12 cellular contexts compared by ENCODE assay signal in genomic region chr4:1219553-1219950, GRCh38. TPM values are rescaled to one million over a fixed set of nuclear protein-coding genes. Genes with fewer than 3 reads are reported as not detected.
DNase-seq lines count a peak whose midpoint lies in the region; ATAC-seq, FAIRE-seq and TF ChIP-seq lines count a peak whose summit lies in the region.
"Had no signal": no experiment of that assay in that cellular context is flagged by ENCODE, and none has a peak within 500 bp of the region (broad histone marks: within the 10 kb centered on the region; RNA-seq: fewer than 3 reads in every experiment).

No MANE protein-coding gene starts in this region.

- no peaks in the 10 kb centered on the region for H3K4me1 ChIP-seq in trophoblast cell (ENCODE audit: control insufficient read depth in 1 of 2, insufficient read depth in 2 of 2, low read length in 2 of 2)

- POLR2A ChIA-PET in activated naive CD8-positive, alpha-beta T cell treated with anti-CD3 and anti-CD28 coated beads, Interleukin-2, amount 10 ng/mL, durations not matched to agents 7 days and 5 days (lab: Charles Lee) = interaction anchor here (1.5 kb wide), 1 partner anchor 31 kb away, joined by 3 read pairs; no protein-coding TSS in a partner anchor

- no peak overlapping the region for H3K9ac ChIP-seq in trophoblast cell (ENCODE audit: low read length)

- no peak overlapping the region for H3K4me3 Mint-ChIP-seq in activated naive CD8-positive, alpha-beta T cell treated with anti-CD3 and anti-CD28 coated beads, Interleukin-2, amount 10 ng/mL, durations not matched to agents 7 days and 5 days
- H3K4me3 Mint-ChIP-seq in nephron progenitor cell = no peak overlapping the region

- peaks cover 2% of the 10 kb centered on the region for H3K9me3 ChIP-seq in trophoblast cell (ENCODE audit: insufficient read depth, low read depth, low read length)
- H3K9me3 ChIP-seq: sigmoid colon had no signal

- no peak overlapping the region for H2BK120ac ChIP-seq in trophoblast cell (ENCODE audit: insufficient read depth, low read length, poor library complexity)

- DNase-seq in GM12892 (ENCODE audit: insufficient read length) = no peak
- peak; percentile 53 for DNase-seq in MV-4-11 (lab: John Stamatoyannopoulos, UW)
- no peak for DNase-seq in activated naive CD8-positive, alpha-beta T cell treated with anti-CD3 and anti-CD28 coated beads, Interleukin-2, amount 10 ng/mL, durations not matched to agents 7 days and 5 days
- DNase-seq in nephron progenitor cell = no peak
- DNase-seq in trophoblast cell = no peak
- DNase-seq: cortex of kidney, NCI-H146, sigmoid colon had no signal

- no peaks in the 10 kb centered on the region for H3K79me1 ChIP-seq in trophoblast cell (ENCODE audit: low read length)

- no peaks in the 10 kb centered on the region for H3K27me3 Mint-ChIP-seq in activated naive CD8-positive, alpha-beta T cell treated with anti-CD3 and anti-CD28 coated beads, Interleukin-2, amount 10 ng/mL, durations not matched to agents 7 days and 5 days
- H3K27me3 Mint-ChIP-seq in nephron progenitor cell (ENCODE audit: low read depth, poor library complexity) = peaks cover 4% of the 10 kb centered on the region

- H3K27ac Mint-ChIP-seq in activated naive CD8-positive, alpha-beta T cell treated with anti-CD3 and anti-CD28 coated beads, Interleukin-2, amount 10 ng/mL, durations not matched to agents 7 days and 5 days = peak overlapping the region; percentile 34
- peak overlapping the region; percentile 69 for H3K27ac Mint-ChIP-seq in nephron progenitor cell

- H3K9me3 Mint-ChIP-seq in activated naive CD8-positive, alpha-beta T cell treated with anti-CD3 and anti-CD28 coated beads, Interleukin-2, amount 10 ng/mL, durations not matched to agents 7 days and 5 days = no peaks in the 10 kb centered on the region
- no peaks in the 10 kb centered on the region for H3K9me3 Mint-ChIP-seq in nephron progenitor cell

- FAIRE-seq in GM12892 (lab: Jason Lieb, UNC) = peak; percentile 90
- FAIRE-seq: G401.6 had no signal

- no peak overlapping the region for H3K27ac ChIP-seq in trophoblast cell (ENCODE audit: low read depth, low read length)

- no peak overlapping the region for H3K14ac ChIP-seq in trophoblast cell (ENCODE audit: low read length)

- no peak for TF ChIP-seq POLR2A in GM12892 (IDR thresholded peaks at IDR 0.05; ENCODE audit: low read depth, low read length)

- no peak overlapping the region for H4K8ac ChIP-seq in trophoblast cell (ENCODE audit: low read depth, low read length)

- H3K4me1 Mint-ChIP-seq in activated naive CD8-positive, alpha-beta T cell treated with anti-CD3 and anti-CD28 coated beads, Interleukin-2, amount 10 ng/mL, durations not matched to agents 7 days and 5 days = peaks cover 26% of the 10 kb centered on the region
- H3K4me1 Mint-ChIP-seq in nephron progenitor cell = peaks cover 15% of the 10 kb centered on the region

- no peaks in the 10 kb centered on the region for H3K79me2 ChIP-seq in trophoblast cell (ENCODE audit: control insufficient read depth, insufficient read depth, low read length, poor library complexity)

- no peak overlapping the region for H2BK5ac ChIP-seq in trophoblast cell (ENCODE audit: low read depth, low read length, poor library complexity)

- no peak overlapping the region for H2AK5ac ChIP-seq in trophoblast cell (ENCODE audit: low read length)

- no peak overlapping the region for H3K23ac ChIP-seq in trophoblast cell (ENCODE audit: low read length)

- H3K36me3 ChIP-seq in trophoblast cell (ENCODE audit: control insufficient read depth in 1 of 2, insufficient read depth in 2 of 2, low read length in 2 of 2) = peaks cover 67 to 75% of the 10 kb centered on the region in 2 experiments

- H3K4me2 ChIP-seq in trophoblast cell (ENCODE audit: low read length) = no peak overlapping the region

- no peak overlapping the region for H4K91ac ChIP-seq in trophoblast cell (ENCODE audit: low read depth, low read length)

- TF ChIP-seq CTCF in nephron progenitor cell (IDR thresholded peaks at IDR 0.05) = no peak

- H2AFZ ChIP-seq in trophoblast cell (ENCODE audit: insufficient read depth, low read length, poor library complexity) = no peak overlapping the region

- ATAC-seq in activated naive CD8-positive, alpha-beta T cell treated with anti-CD3 and anti-CD28 coated beads, Interleukin-2, amount 10 ng/mL, durations not matched to agents 7 days and 5 days (ENCODE audit: low read depth) = no peak
- no peak for ATAC-seq in GM18873 (IDR thresholded peaks at IDR 0.05; ENCODE audit: low FRiP score, unreplicated experiment)
- ATAC-seq in HG02610 (IDR thresholded peaks at IDR 0.05; ENCODE audit: unreplicated experiment) = no peak

- no CpG with 5 or more reads among the region's 7 CpGs for WGBS in trophoblast cell (ENCODE audit: extremely low coverage, insufficient coverage, insufficient read length)

- H2BK12ac ChIP-seq in trophoblast cell (ENCODE audit: low read length) = no peak overlapping the region

- no peak overlapping the region for H3K4ac ChIP-seq in trophoblast cell (ENCODE audit: low read depth, low read length)

- no peak overlapping the region for H4K12ac ChIP-seq in trophoblast cell (ENCODE audit: low read depth, low read length)

- H3K27me3 ChIP-seq in trophoblast cell (ENCODE audit: insufficient read depth, low read length) = no peaks in the 10 kb centered on the region
- H3K27me3 ChIP-seq: sigmoid colon had no signal

- H3K18ac ChIP-seq in trophoblast cell (ENCODE audit: low read length) = no peak overlapping the region

- H3K36me3 Mint-ChIP-seq in activated naive CD8-positive, alpha-beta T cell treated with anti-CD3 and anti-CD28 coated beads, Interleukin-2, amount 10 ng/mL, durations not matched to agents 7 days and 5 days = peaks cover 50% of the 10 kb centered on the region
- H3K36me3 Mint-ChIP-seq in nephron progenitor cell (ENCODE audit: low read depth) = peaks cover 49% of the 10 kb centered on the region

- H3K4me3 ChIP-seq in trophoblast cell (ENCODE audit: low read depth, low read length) = no peak overlapping the region
- H3K4me3 ChIP-seq: lung, sigmoid colon had no signal

RNA-seq across cellular contexts. Expression of gene CTBP1, which starts 29.4 kb away (rescaled TPM):
- polyA plus RNA-seq in GM12892 (2012; ENCODE audit: missing spikeins) = 45.7 TPM
- 100 to 1,000 TPM; 194 to 211 TPM for total RNA-seq in activated naive CD8-positive, alpha-beta T cell treated with anti-CD3 and anti-CD28 coated beads, Interleukin-2, amount 10 ng/mL, durations not matched to agents 7 days and 5 days
- 76.4 and 79.7 TPM in 2 replicates for polyA plus RNA-seq in trophoblast cell (2013)

RNA-seq across cellular contexts. Expression of gene SPON2, which starts 47.2 kb away (rescaled TPM):
- polyA plus RNA-seq in GM12892 (2012; ENCODE audit: missing spikeins) = 7.5 TPM
- total RNA-seq in activated naive CD8-positive, alpha-beta T cell treated with anti-CD3 and anti-CD28 coated beads, Interleukin-2, amount 10 ng/mL, durations not matched to agents 7 days and 5 days = 10 to 100 TPM; 18.5 to 18.8 TPM
- polyA plus RNA-seq in trophoblast cell (2013) = 13.7 TPM in 2 replicates
